Comparison of ENCODE assay signal across 8 cellular contexts in the genomic region with DNA sequence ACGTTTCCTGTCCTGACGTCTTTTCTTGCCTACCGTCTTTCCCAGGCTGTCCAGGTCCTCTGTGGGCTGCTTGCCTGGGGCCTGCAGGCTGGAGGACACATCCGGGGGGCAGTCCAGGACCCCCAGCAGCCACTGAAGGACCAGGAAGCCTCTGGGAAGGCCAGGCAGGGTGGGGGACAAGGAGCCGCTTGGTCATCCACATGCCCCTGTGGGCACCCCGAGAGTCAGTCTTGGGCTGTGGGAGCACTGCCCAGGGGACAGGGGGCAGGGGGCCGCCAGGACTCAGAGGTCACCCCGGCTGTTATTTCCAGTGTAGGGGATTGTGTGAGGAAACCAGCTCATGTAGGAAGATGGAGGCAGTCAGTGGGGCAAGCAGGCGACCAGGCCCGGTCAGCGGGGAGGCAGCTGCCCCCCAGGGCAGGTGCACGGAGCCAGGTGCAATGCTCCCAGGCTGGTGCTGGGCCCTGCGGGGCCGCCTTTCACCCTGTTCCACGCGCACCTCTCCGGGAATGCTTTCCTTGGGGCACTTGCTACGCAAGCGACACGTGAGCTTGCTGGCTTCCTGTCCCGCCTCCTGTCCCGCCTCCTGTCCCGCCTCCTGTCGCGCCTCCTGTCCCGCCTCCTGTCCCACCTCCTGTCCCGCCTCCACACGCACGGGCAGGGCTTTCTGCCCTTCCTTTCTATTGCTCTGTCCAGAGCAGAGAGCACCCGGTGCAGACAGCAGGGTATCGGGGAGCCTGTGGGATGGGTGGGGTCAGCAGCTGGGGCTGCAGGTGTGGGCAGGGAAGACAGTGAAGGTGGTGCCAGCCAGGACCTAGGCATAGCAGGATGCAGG. TPM values are rescaled to one million over a fixed set of nuclear protein-coding genes. Genes with fewer than 3 reads are reported as not detected.
DNase-seq lines count a peak whose midpoint lies in the region; ATAC-seq, FAIRE-seq and TF ChIP-seq lines count a peak whose summit lies in the region.

No MANE protein-coding gene starts in this region.

- no peaks in the 10 kb centered on the region for H3K27me3 ChIP-seq in bronchial epithelial cell (ENCODE audit: control insufficient read depth, insufficient read depth, low read length)

- H3K9me3 Mint-ChIP-seq in WTC11: peaks cover 27% of the 10 kb centered on the region

- H3K4me3 ChIP-seq in GM08714 (ENCODE audit: low read length): peak overlapping the region; percentile 57; the same call in 1 of the 2 replicates
- H3K4me3 ChIP-seq in bronchial epithelial cell (ENCODE audit: low read depth, low read length): peak overlapping the region; percentile 45
- peak overlapping the region; percentile 23 to 47 (median 38) for H3K4me3 ChIP-seq in skin epidermis

- peaks cover 11% of the 10 kb centered on the region for H3K27me3 Mint-ChIP-seq in WTC11 (ENCODE audit: low read depth)

- TF ChIP-seq CTCF in WTC11 (IDR thresholded peaks at IDR 0.05) (no peak), bronchial epithelial cell (IDR thresholded peaks at IDR 0.05; ENCODE audit: insufficient read depth, low read length, severe bottlenecking) (no peak)

- no peak overlapping the region for H3K27ac Mint-ChIP-seq in WTC11

- no peaks in the 10 kb centered on the region for H3K36me3 ChIP-seq in bronchial epithelial cell (ENCODE audit: control insufficient read depth, insufficient read depth, low read length)

- H3K4me3 Mint-ChIP-seq in WTC11: peak overlapping the region; percentile 59

- no peak for FAIRE-seq in bronchial epithelial cell (lab: Jason Lieb, UNC)

- CTCF ChIA-PET in WTC11 (lab: Charles Lee): interaction anchor here (0.6 to 2.3 kb wide), 5 partner anchors 35 to 709 kb away, joined by 3 to 13 read pairs (median 3); a partner anchor contains a TSS

- peaks cover 3% of the 10 kb centered on the region; the same call in 1 of the 2 replicates for H3K4me1 Mint-ChIP-seq in WTC11

- peaks cover 25% of the 10 kb centered on the region for H3K36me3 Mint-ChIP-seq in WTC11

- DNase-seq in NCI-H2196 (lab: John Stamatoyannopoulos, UW; ENCODE audit: unreplicated experiment): peak; percentile 89
- peak; percentile 87 for DNase-seq in WTC11 (ENCODE audit: low spot score)
- peak; percentile 69 for DNase-seq in bronchial epithelial cell (ENCODE audit: low read depth)
- DNase-seq in iPS-NIHi7 (ENCODE audit: extremely low spot score): peak; percentile 93

- peak overlapping the region in 18 of 21 experiments; percentile 40 to 90 (median 80) for H3K27ac ChIP-seq in skin epidermis

- ATAC-seq in HG02885 (IDR thresholded peaks at IDR 0.05; ENCODE audit: poor library complexity, unreplicated experiment) (peak; percentile 86), WTC11 (peak; percentile 91), GM18858 (IDR thresholded peaks at IDR 0.05; ENCODE audit: unreplicated experiment) (no peak)

- POLR2A ChIA-PET in WTC11 (lab: Charles Lee): interaction anchor here (1.4 kb wide), 1 partner anchor 89 kb away, joined by 6 read pairs; no protein-coding TSS in a partner anchor

TF ChIP-seq in WTC11, 78 proteins besides CTCF, POLR2A, EP300 and RAD21:
- TF ChIP-seq NR3C1 (CRISPR knock-in tag; conservative IDR thresholded peaks at IDR 0.05; ENCODE audit: low read depth): no peak
- TF ChIP-seq GABPB1 (CRISPR knock-in tag; IDR thresholded peaks at IDR 0.05): peak; percentile 58; the same call in 1 of the 2 replicates
- no peak for TF ChIP-seq ETV6 (CRISPR knock-in tag; IDR thresholded peaks at IDR 0.05)
- TF ChIP-seq, protein P1, sequence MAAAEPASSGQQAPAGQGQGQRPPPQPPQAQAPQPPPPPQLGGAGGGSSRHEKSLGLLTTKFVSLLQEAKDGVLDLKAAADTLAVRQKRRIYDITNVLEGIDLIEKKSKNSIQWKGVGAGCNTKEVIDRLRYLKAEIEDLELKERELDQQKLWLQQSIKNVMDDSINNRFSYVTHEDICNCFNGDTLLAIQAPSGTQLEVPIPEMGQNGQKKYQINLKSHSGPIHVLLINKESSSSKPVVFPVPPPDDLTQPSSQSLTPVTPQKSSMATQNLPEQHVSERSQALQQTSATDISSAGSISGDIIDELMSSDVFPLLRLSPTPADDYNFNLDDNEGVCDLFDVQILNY (CRISPR knock-in tag; IDR thresholded peaks at IDR 0.05): peak; percentile 83
- TF ChIP-seq SP1 (CRISPR knock-in tag; conservative IDR thresholded peaks at IDR 0.05): peak; percentile 82
- TF ChIP-seq, protein P2, sequence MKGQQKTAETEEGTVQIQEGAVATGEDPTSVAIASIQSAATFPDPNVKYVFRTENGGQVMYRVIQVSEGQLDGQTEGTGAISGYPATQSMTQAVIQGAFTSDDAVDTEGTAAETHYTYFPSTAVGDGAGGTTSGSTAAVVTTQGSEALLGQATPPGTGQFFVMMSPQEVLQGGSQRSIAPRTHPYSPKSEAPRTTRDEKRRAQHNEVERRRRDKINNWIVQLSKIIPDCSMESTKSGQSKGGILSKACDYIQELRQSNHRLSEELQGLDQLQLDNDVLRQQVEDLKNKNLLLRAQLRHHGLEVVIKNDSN (CRISPR knock-in tag; IDR thresholded peaks at IDR 0.05): peak; percentile 93
- peak; percentile 18; the same call in 1 of the 2 replicates for TF ChIP-seq TEAD1 (CRISPR knock-in tag; IDR thresholded peaks at IDR 0.05)
- TF ChIP-seq, protein P3, sequence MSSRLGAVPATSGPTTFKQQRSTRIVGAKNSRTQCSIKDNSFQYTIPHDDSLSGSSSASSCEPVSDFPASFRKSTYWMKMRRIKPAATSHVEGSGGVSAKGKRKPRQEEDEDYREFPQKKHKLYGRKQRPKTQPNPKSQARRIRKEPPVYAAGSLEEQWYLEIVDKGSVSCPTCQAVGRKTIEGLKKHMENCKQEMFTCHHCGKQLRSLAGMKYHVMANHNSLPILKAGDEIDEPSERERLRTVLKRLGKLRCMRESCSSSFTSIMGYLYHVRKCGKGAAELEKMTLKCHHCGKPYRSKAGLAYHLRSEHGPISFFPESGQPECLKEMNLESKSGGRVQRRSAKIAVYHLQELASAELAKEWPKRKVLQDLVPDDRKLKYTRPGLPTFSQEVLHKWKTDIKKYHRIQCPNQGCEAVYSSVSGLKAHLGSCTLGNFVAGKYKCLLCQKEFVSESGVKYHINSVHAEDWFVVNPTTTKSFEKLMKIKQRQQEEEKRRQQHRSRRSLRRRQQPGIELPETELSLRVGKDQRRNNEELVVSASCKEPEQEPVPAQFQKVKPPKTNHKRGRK (CRISPR knock-in tag; IDR thresholded peaks at IDR 0.05; ENCODE audit: borderline replicate concordance): no peak
- no peak for TF ChIP-seq ZNF232 (CRISPR knock-in tag; IDR thresholded peaks at IDR 0.05)
- TF ChIP-seq, protein P4, sequence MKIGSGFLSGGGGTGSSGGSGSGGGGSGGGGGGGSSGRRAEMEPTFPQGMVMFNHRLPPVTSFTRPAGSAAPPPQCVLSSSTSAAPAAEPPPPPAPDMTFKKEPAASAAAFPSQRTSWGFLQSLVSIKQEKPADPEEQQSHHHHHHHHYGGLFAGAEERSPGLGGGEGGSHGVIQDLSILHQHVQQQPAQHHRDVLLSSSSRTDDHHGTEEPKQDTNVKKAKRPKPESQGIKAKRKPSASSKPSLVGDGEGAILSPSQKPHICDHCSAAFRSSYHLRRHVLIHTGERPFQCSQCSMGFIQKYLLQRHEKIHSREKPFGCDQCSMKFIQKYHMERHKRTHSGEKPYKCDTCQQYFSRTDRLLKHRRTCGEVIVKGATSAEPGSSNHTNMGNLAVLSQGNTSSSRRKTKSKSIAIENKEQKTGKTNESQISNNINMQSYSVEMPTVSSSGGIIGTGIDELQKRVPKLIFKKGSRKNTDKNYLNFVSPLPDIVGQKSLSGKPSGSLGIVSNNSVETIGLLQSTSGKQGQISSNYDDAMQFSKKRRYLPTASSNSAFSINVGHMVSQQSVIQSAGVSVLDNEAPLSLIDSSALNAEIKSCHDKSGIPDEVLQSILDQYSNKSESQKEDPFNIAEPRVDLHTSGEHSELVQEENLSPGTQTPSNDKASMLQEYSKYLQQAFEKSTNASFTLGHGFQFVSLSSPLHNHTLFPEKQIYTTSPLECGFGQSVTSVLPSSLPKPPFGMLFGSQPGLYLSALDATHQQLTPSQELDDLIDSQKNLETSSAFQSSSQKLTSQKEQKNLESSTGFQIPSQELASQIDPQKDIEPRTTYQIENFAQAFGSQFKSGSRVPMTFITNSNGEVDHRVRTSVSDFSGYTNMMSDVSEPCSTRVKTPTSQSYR (CRISPR knock-in tag; IDR thresholded peaks at IDR 0.05): 0 out of 2 replicates have a peak, but pooled peaks have one; percentile 32
- TF ChIP-seq, protein P5, sequence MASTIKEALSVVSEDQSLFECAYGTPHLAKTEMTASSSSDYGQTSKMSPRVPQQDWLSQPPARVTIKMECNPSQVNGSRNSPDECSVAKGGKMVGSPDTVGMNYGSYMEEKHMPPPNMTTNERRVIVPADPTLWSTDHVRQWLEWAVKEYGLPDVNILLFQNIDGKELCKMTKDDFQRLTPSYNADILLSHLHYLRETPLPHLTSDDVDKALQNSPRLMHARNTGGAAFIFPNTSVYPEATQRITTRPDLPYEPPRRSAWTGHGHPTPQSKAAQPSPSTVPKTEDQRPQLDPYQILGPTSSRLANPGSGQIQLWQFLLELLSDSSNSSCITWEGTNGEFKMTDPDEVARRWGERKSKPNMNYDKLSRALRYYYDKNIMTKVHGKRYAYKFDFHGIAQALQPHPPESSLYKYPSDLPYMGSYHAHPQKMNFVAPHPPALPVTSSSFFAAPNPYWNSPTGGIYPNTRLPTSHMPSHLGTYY (CRISPR knock-in tag; IDR thresholded peaks at IDR 0.05): no peak
- TF ChIP-seq, protein P6, sequence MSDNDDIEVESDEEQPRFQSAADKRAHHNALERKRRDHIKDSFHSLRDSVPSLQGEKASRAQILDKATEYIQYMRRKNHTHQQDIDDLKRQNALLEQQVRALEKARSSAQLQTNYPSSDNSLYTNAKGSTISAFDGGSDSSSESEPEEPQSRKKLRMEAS (CRISPR knock-in tag; IDR thresholded peaks at IDR 0.05): peak; percentile 46; the same call in 1 of the 2 replicates
- TF ChIP-seq, protein P7, sequence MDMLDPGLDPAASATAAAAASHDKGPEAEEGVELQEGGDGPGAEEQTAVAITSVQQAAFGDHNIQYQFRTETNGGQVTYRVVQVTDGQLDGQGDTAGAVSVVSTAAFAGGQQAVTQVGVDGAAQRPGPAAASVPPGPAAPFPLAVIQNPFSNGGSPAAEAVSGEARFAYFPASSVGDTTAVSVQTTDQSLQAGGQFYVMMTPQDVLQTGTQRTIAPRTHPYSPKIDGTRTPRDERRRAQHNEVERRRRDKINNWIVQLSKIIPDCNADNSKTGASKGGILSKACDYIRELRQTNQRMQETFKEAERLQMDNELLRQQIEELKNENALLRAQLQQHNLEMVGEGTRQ (CRISPR knock-in tag; IDR thresholded peaks at IDR 0.05): peak; percentile 94
- no peak for TF ChIP-seq GTF2I (CRISPR knock-in tag; conservative IDR thresholded peaks at IDR 0.05)

RNA-seq across cellular contexts. Expression of a gene that starts 39.5 kb away (rescaled TPM):
- total RNA-seq in WTC11 (2021) (0.69 to 1.6 TPM (median 1.6 TPM) in 3 replicates), bronchial epithelial cell (not detected in 2 replicates)

RNA-seq across cellular contexts. Expression of a gene that starts 47.0 kb away (rescaled TPM):
- total RNA-seq in WTC11 (2021): 25.8 to 32.3 TPM (median 31.6 TPM) in 3 replicates
- 43.4 and 55.0 TPM in 2 replicates for total RNA-seq in bronchial epithelial cell
